Comparison of ENCODE assay signal across 12 cellular contexts in the genomic region with DNA sequence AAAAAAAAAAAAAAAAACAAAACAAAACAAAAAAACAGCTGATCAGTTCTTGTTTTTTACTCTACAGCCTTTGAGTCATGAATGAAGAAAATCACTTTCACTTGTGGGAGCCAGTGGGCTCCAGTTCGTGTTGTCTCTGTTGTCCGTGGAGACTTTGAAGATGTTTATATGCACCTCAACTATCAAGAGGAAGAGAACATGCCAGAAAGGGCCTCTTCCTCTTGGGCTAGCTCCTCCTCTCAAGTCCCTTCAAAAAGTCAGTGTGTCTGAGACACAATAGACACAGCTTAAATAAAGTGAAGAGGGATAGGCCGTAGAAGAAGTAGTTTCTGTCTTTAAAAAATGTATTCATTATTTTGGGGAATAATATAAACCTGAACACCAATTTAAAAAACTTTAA.
DNase-seq lines count a peak whose midpoint lies in the region; ATAC-seq and TF ChIP-seq lines count a peak whose summit lies in the region.
"Had no signal": no experiment of that assay in that cellular context is flagged by ENCODE, and none has a peak within 500 bp of the region (broad histone marks: within the 10 kb centered on the region; RNA-seq: fewer than 3 reads in every experiment).

No MANE protein-coding gene starts in this region.

- H2AFZ ChIP-seq in PC-3 (ENCODE audit: low read length), result no peak overlapping the region

- in situ Hi-C loops in ACHN (cut with HindIII; ENCODE audit: low pct_ligation_motif_present, low pct_unique_long_range_greater_than_20kb, low sequenced_read_pairs), result no loop called here

- peak; percentile 73 for ATAC-seq in HG03354 (IDR thresholded peaks at IDR 0.05; ENCODE audit: poor library complexity, severe bottlenecking, unreplicated experiment)
- ATAC-seq in mucosa of descending colon, result peak; percentile 36
- no peak for ATAC-seq in PC-3
- ATAC-seq: WTC11 had no signal

- POLR2A ChIA-PET in PC-3 (lab: Charles Lee; ENCODE audit: unreplicated experiment), result no interaction called here

- DNase-seq in DMS53 (lab: John Stamatoyannopoulos, UW), result peak; percentile 6
- DNase-seq in DMS53 treated with DMSO at 0.1 percent for 48 hours (lab: John Stamatoyannopoulos, UW; ENCODE audit: unreplicated experiment), result no peak
- peak; percentile 34 for DNase-seq in activated CD4-positive, alpha-beta T cell treated with anti-CD3 and anti-CD28 coated beads, Interleukin-2, amount 50 U/mL, for 1 hour
- no peak for DNase-seq in mucosa of descending colon
- DNase-seq in ACHN, result no peak
- no peak for DNase-seq in PC-3
- DNase-seq in kidney tubule cell (ENCODE audit: low spot score), result no peak
- DNase-seq: colonic mucosa, NCI-H524 had no signal

- no peak overlapping the region for H3K27ac ChIP-seq in PC-3 (ENCODE audit: low read length)
- H3K27ac ChIP-seq: 22Rv1, colonic mucosa had no signal

- CTCF ChIA-PET in PC-3 (lab: Charles Lee), result no interaction called here

- TF ChIP-seq CTCF in mucosa of descending colon (IDR thresholded peaks at IDR 0.05), result no peak
- no peak for TF ChIP-seq CTCF in PC-3 (conservative IDR thresholded peaks at IDR 0.05; ENCODE audit: low read depth, low read length)

- H3K36me3 ChIP-seq in mucosa of descending colon (ENCODE audit: low read depth) (no peaks in the 10 kb centered on the region), PC-3 (ENCODE audit: low read depth, low read length) (no peaks in the 10 kb centered on the region)
- H3K36me3 ChIP-seq: colonic mucosa had no signal

- H3K9me2 ChIP-seq in PC-3 (replicated peaks; ENCODE audit: low read length), result no peaks in the 10 kb centered on the region

- peaks cover 30% of the 10 kb centered on the region; the same call in 1 of the 2 replicates for H3K27me3 ChIP-seq in PC-3 (ENCODE audit: low read length)
- H3K27me3 ChIP-seq: colonic mucosa had no signal

- H3K4me2 ChIP-seq in PC-3 (ENCODE audit: low read length), result no peak overlapping the region

- no peaks in the 10 kb centered on the region for H3K79me2 ChIP-seq in PC-3 (ENCODE audit: low read length)

- H3K9me3 ChIP-seq in mucosa of descending colon (no peaks in the 10 kb centered on the region), PC-3 (ENCODE audit: low read length) (no peaks in the 10 kb centered on the region)
- H3K9me3 ChIP-seq: colonic mucosa had no signal

- H3K4me3 ChIP-seq in mucosa of descending colon (no peak overlapping the region), PC-3 (ENCODE audit: low read length) (no peak overlapping the region)
- H3K4me3 ChIP-seq: colonic mucosa had no signal

- no TSS peak for BruUV-seq in PC-3 (replicated peaks; lab: Mats Ljungman, UMichigan)

- H3F3A ChIP-seq in PC-3 (ENCODE audit: low read length, unreplicated experiment), result no peaks in the 10 kb centered on the region

- H3K9ac ChIP-seq in PC-3 (ENCODE audit: low read length), result no peak overlapping the region

- intact Hi-C loops in mucosa of descending colon (cut with DNase I, micrococcal nuclease), result no loop called here
- intact Hi-C loops in PC-3 (cut with micrococcal nuclease), result no loop called here

- no peaks in the 10 kb centered on the region for H4K20me1 ChIP-seq in PC-3 (ENCODE audit: low read length)

- H3K4me1 ChIP-seq in mucosa of descending colon (ENCODE audit: low read depth) (no peaks in the 10 kb centered on the region), PC-3 (ENCODE audit: insufficient read depth, low read length) (no peaks in the 10 kb centered on the region)
- H3K4me1 ChIP-seq: colonic mucosa had no signal

Comparison
In these comparisons a context has a peak if more than half of its experiments do, and no peak if none do; other contexts are left out.
1. DNase-seq: peak in DMS53 (single experiment) and activated CD4-positive, alpha-beta T cell treated with anti-CD3 and anti-CD28 coated beads, Interleukin-2, amount 50 U/mL, for 1 hour (single experiment); none in DMS53 treated with DMSO at 0.1 percent for 48 hours (single experiment), mucosa of descending colon (0 of 3), ACHN (single experiment), PC-3 (single experiment) and kidney tubule cell (single experiment).